8 cellular contexts compared by ENCODE assay signal in genomic region chr6:63574554-63574900, GRCh38. TPM values are rescaled to one million over a fixed set of nuclear protein-coding genes. Genes with fewer than 3 reads are reported as not detected.
DNase-seq lines count a peak whose midpoint lies in the region; ATAC-seq and TF ChIP-seq lines count a peak whose summit lies in the region.

No MANE protein-coding gene starts in this region.

- no peak for TF ChIP-seq POLR2A in gastroesophageal sphincter (IDR thresholded peaks at IDR 0.05)

- peaks cover 7% of the 10 kb centered on the region for H3K23me2 ChIP-seq in H9 (ENCODE audit: insufficient read length, low read depth, low read length, poor library complexity, severe bottlenecking)

- H3K27me3 Mint-ChIP-seq in H9 (ENCODE audit: low read depth), result no peaks in the 10 kb centered on the region; the same call in none of the 2 replicates
- H3K27me3 Mint-ChIP-seq in WTC11 (ENCODE audit: low read depth), result peaks cover 19% of the 10 kb centered on the region; the same call in 1 of the 2 replicates

- H3K56ac ChIP-seq in H9 (ENCODE audit: insufficient read length, low read depth, low read length), result no peak overlapping the region

- no peak overlapping the region for H2BK5ac ChIP-seq in H9 (ENCODE audit: insufficient read length, low read length)

- H4K8ac ChIP-seq in H9 (replicated peaks; ENCODE audit: insufficient read length, low read depth, low read length), result no peak overlapping the region

- no peak overlapping the region for H2BK120ac ChIP-seq in H9 (ENCODE audit: low read depth, low read length, poor library complexity, severe bottlenecking)

- CTCF ChIA-PET in WTC11 (lab: Charles Lee), result interaction anchor here (0.5 to 2.3 kb wide), 7 partner anchors 8 to 907 kb away, joined by 3 to 16 read pairs (median 3); partner anchors contain the start of gene PHF3

- no peak overlapping the region for H3K14ac ChIP-seq in H9 (ENCODE audit: insufficient read depth, low read length)

- no peak overlapping the region for H2BK12ac ChIP-seq in H9 (ENCODE audit: insufficient read length, low read depth, low read length)

- DNase-seq in H9, result no peak
- DNase-seq in WTC11 (ENCODE audit: low spot score), result no peak
- no peak for DNase-seq in activated CD4-positive, CD25-positive, alpha-beta regulatory T cell treated with anti-CD3 and anti-CD28 coated beads, Interleukin-2, amount 50 U/mL, for 72 hours
- DNase-seq in sciatic nerve (ENCODE audit: low spot score), result no peak

- H3K79me2 ChIP-seq in H9 (ENCODE audit: insufficient read depth, low read length), result peaks cover 16% of the 10 kb centered on the region; the same call in 1 of the 2 replicates

- H3K9ac ChIP-seq in H9 (ENCODE audit: extremely low read depth, insufficient read length, low read length), result no peak overlapping the region

- H2AK5ac ChIP-seq in H9 (ENCODE audit: insufficient read length, low read length), result no peak overlapping the region

- no peak overlapping the region for H2BK20ac ChIP-seq in H9 (ENCODE audit: low read depth, low read length, poor library complexity, severe bottlenecking)

- no peak overlapping the region for H4K5ac ChIP-seq in H9 (ENCODE audit: insufficient read length, low read depth, low read length)

- H3K4ac ChIP-seq in H9 (ENCODE audit: low read depth, low read length), result no peak overlapping the region

- no peak overlapping the region for H2BK15ac ChIP-seq in H9 (ENCODE audit: low read depth, low read length)

- H3K9me3 ChIP-seq in H9 (ENCODE audit: control insufficient read depth, low read depth, low read length) (no peaks in the 10 kb centered on the region), gastroesophageal sphincter (no peaks in the 10 kb centered on the region)

- H3K36me3 Mint-ChIP-seq in H9 (ENCODE audit: insufficient read depth in 1 of 3, low read depth in 3 of 3), result peaks cover 17 to 45% (median 34%) of the 10 kb centered on the region in 3 experiments; a peak in 6 of 7 replicates
- peaks cover 35% of the 10 kb centered on the region for H3K36me3 Mint-ChIP-seq in WTC11

- no peak overlapping the region for H3K18ac ChIP-seq in H9 (ENCODE audit: insufficient read length, low read depth, low read length)

- no peak overlapping the region for H3K23ac ChIP-seq in H9 (ENCODE audit: insufficient read length, low read depth, low read length)

- H3K4me1 ChIP-seq in H9 (ENCODE audit: insufficient read depth, low read length) (no peaks in the 10 kb centered on the region; the same call in 1 of the 2 replicates), gastroesophageal sphincter (peaks cover 0 to 36% (median 4%) of the 10 kb centered on the region in 3 donors)

- peak; percentile 12; the same call in 2 of the 3 replicates for TF ChIP-seq CTCF in H9 (conservative IDR thresholded peaks at IDR 0.05)
- 0 out of 2 replicates have a peak, but pooled peaks have one; percentile 2 for TF ChIP-seq CTCF in WTC11 (IDR thresholded peaks at IDR 0.05)
- TF ChIP-seq CTCF in gastroesophageal sphincter (IDR thresholded peaks at IDR 0.05), result no peak

- no peak overlapping the region for H4K91ac ChIP-seq in H9 (ENCODE audit: insufficient read length, low read depth, low read length)

- H3K9me3 Mint-ChIP-seq in H9 (no peaks in the 10 kb centered on the region), WTC11 (no peaks in the 10 kb centered on the region)

- H3K27me3 ChIP-seq in H9 (ENCODE audit: insufficient read depth, low read length) (no peaks in the 10 kb centered on the region), gastroesophageal sphincter (no peaks in the 10 kb centered on the region)

- WGBS in H9 (ENCODE audit: extremely low coverage, insufficient read length, low lambda C conversion rate), result no CpG with 5 or more reads among the region's 2 CpGs
- 70 to 100% methylated on average over 1 to 2 of the region's 2 CpGs for WGBS in gastroesophageal sphincter (ENCODE audit: low coverage in 1 of 2), 2 donors

- H4K20me1 ChIP-seq in H9 (ENCODE audit: control insufficient read depth, insufficient read depth, insufficient read length), result no peaks in the 10 kb centered on the region

- no peak overlapping the region for H3T11ph ChIP-seq in H9 (ENCODE audit: low read length)

- H3K27ac Mint-ChIP-seq in H9 (peak overlapping the region; percentile 42 to 98 (median 96); a peak in 2 of 7 replicates), WTC11 (no peak overlapping the region)

- H3K79me1 ChIP-seq in H9 (ENCODE audit: insufficient read depth, low read depth, low read length, poor library complexity, severe bottlenecking), result no peaks in the 10 kb centered on the region

- no peak overlapping the region for H3K27ac ChIP-seq in H9 (ENCODE audit: insufficient read length, low read depth, low read length)
- peak overlapping the region; percentile 97 to 100 (median 99) for H3K27ac ChIP-seq in gastroesophageal sphincter
- H3K27ac ChIP-seq in skin epidermis, result peak overlapping the region in 14 of 21 experiments; percentile 95 to 100 (median 100)

- peak overlapping the region; percentile 76 for H3K4me2 ChIP-seq in H9 (ENCODE audit: insufficient read depth, insufficient read length, low read length)

- POLR2A ChIA-PET in WTC11 (lab: Charles Lee), result interaction anchor here (2.2 kb wide), 1 partner anchor 24 kb away, joined by 17 read pairs; no protein-coding TSS in a partner anchor

- H3K36me3 ChIP-seq in gastroesophageal sphincter, result peaks cover 0 to 29% of the 10 kb centered on the region in 2 donors

- H3K4me3 ChIP-seq in gastroesophageal sphincter (peak overlapping the region; percentile 82 to 85), skin epidermis (peak overlapping the region; percentile 62 to 100 (median 97))

- peaks cover 20 to 30% of the 10 kb centered on the region in 2 experiments for H3K4me1 Mint-ChIP-seq in H9
- peaks cover 30% of the 10 kb centered on the region for H3K4me1 Mint-ChIP-seq in WTC11

- ATAC-seq in WTC11 (no peak), gastroesophageal sphincter (no peak), GM18861 (IDR thresholded peaks at IDR 0.05; ENCODE audit: unreplicated experiment) (no peak), HG03571 (IDR thresholded peaks at IDR 0.05; ENCODE audit: unreplicated experiment) (no peak), sciatic nerve (no peak)

- no peak for TF ChIP-seq EP300 in gastroesophageal sphincter (IDR thresholded peaks at IDR 0.05)

- no peak overlapping the region for H2AFZ ChIP-seq in H9 (ENCODE audit: low read length)

- peak overlapping the region; percentile 89 to 90 for H3K4me3 Mint-ChIP-seq in H9
- H3K4me3 Mint-ChIP-seq in WTC11, result peak overlapping the region; percentile 94

- intact Hi-C loops in sciatic nerve (cut with DNase I), result no loop called here

TF ChIP-seq in WTC11, 78 proteins besides CTCF, POLR2A, EP300 and RAD21:
- TF ChIP-seq GABPB1 (CRISPR knock-in tag; IDR thresholded peaks at IDR 0.05) (no peak), E2F5 (CRISPR knock-in tag; IDR thresholded peaks at IDR 0.05) (no peak), ZSCAN18 (CRISPR knock-in tag; IDR thresholded peaks at IDR 0.05) (no peak)

RNA-seq across cellular contexts. Expression of gene PTP4A1, which starts 2.2 kb away (rescaled TPM):
- total RNA-seq in H9 (2021) (85.9 and 91.0 TPM in 2 replicates), WTC11 (2021) (51.4 to 56.9 TPM (median 55.0 TPM) in 3 replicates), gastroesophageal sphincter (10 to 100 TPM; 27.7 to 54.5 (median 39.7) TPM), sciatic nerve (39.1 TPM)

Comparison
In these comparisons a context has a peak if more than half of its experiments do, and no peak if none do; other contexts are left out.
1. CTCF ChIP-seq: peak in H9 (single experiment) and WTC11 (single experiment); none in gastroesophageal sphincter (0 of 4).